In genomic region chr13:77891486-77891885, GRCh38 we compare ENCODE assay signal across 1 cellular context.
TF ChIP-seq lines count a peak whose summit lies in the region.

No MANE protein-coding gene starts in this region.

TF ChIP-seq in GM23338, 12 proteins besides CTCF, POLR2A, EP300 and RAD21 (continued from another document):
- TF ChIP-seq, protein P1, sequence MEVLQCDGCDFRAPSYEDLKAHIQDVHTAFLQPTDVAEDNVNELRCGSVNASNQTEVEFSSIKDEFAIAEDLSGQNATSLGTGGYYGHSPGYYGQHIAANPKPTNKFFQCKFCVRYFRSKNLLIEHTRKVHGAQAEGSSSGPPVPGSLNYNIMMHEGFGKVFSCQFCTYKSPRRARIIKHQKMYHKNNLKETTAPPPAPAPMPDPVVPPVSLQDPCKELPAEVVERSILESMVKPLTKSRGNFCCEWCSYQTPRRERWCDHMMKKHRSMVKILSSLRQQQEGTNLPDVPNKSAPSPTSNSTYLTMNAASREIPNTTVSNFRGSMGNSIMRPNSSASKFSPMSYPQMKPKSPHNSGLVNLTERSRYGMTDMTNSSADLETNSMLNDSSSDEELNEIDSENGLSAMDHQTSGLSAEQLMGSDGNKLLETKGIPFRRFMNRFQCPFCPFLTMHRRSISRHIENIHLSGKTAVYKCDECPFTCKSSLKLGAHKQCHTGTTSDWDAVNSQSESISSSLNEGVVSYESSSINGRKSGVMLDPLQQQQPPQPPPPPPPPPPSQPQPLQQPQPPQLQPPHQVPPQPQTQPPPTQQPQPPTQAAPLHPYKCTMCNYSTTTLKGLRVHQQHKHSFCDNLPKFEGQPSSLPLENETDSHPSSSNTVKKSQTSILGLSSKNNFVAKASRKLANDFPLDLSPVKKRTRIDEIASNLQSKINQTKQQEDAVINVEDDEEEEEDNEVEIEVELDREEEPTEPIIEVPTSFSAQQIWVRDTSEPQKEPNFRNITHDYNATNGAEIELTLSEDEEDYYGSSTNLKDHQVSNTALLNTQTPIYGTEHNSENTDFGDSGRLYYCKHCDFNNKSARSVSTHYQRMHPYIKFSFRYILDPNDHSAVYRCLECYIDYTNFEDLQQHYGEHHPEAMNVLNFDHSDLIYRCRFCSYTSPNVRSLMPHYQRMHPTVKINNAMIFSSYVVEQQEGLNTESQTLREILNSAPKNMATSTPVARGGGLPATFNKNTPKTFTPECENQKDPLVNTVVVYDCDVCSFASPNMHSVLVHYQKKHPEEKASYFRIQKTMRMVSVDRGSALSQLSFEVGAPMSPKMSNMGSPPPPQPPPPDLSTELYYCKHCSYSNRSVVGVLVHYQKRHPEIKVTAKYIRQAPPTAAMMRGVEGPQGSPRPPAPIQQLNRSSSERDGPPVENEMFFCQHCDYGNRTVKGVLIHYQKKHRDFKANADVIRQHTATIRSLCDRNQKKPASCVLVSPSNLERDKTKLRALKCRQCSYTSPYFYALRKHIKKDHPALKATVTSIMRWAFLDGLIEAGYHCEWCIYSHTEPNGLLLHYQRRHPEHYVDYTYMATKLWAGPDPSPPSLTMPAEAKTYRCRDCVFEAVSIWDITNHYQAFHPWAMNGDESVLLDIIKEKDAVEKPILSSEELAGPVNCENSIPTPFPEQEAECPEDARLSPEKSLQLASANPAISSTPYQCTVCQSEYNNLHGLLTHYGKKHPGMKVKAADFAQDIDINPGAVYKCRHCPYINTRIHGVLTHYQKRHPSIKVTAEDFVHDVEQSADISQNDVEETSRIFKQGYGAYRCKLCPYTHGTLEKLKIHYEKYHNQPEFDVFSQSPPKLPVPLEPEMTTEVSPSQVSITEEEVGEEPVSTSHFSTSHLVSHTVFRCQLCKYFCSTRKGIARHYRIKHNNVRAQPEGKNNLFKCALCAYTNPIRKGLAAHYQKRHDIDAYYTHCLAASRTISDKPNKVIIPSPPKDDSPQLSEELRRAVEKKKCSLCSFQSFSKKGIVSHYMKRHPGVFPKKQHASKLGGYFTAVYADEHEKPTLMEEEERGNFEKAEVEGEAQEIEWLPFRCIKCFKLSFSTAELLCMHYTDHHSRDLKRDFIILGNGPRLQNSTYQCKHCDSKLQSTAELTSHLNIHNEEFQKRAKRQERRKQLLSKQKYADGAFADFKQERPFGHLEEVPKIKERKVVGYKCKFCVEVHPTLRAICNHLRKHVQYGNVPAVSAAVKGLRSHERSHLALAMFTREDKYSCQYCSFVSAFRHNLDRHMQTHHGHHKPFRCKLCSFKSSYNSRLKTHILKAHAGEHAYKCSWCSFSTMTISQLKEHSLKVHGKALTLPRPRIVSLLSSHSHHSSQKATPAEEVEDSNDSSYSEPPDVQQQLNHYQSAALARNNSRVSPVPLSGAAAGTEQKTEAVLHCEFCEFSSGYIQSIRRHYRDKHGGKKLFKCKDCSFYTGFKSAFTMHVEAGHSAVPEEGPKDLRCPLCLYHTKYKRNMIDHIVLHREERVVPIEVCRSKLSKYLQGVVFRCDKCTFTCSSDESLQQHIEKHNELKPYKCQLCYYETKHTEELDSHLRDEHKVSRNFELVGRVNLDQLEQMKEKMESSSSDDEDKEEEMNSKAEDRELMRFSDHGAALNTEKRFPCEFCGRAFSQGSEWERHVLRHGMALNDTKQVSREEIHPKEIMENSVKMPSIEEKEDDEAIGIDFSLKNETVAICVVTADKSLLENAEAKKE (CRISPR knock-in tag; IDR thresholded peaks at IDR 0.05), result no peak
- TF ChIP-seq ETS1 (IDR thresholded peaks at IDR 0.05) (no peak), STAT1 (IDR thresholded peaks at IDR 0.05; ENCODE audit: unreplicated experiment) (no peak), POLR2AphosphoS5 (IDR thresholded peaks at IDR 0.05; ENCODE audit: low read depth) (no peak), EZH2 (IDR thresholded peaks at IDR 0.05; ENCODE audit: low read depth, unreplicated experiment) (no peak), JUNB (IDR thresholded peaks at IDR 0.05; ENCODE audit: unreplicated experiment) (no peak)
- TF ChIP-seq, protein P2, sequence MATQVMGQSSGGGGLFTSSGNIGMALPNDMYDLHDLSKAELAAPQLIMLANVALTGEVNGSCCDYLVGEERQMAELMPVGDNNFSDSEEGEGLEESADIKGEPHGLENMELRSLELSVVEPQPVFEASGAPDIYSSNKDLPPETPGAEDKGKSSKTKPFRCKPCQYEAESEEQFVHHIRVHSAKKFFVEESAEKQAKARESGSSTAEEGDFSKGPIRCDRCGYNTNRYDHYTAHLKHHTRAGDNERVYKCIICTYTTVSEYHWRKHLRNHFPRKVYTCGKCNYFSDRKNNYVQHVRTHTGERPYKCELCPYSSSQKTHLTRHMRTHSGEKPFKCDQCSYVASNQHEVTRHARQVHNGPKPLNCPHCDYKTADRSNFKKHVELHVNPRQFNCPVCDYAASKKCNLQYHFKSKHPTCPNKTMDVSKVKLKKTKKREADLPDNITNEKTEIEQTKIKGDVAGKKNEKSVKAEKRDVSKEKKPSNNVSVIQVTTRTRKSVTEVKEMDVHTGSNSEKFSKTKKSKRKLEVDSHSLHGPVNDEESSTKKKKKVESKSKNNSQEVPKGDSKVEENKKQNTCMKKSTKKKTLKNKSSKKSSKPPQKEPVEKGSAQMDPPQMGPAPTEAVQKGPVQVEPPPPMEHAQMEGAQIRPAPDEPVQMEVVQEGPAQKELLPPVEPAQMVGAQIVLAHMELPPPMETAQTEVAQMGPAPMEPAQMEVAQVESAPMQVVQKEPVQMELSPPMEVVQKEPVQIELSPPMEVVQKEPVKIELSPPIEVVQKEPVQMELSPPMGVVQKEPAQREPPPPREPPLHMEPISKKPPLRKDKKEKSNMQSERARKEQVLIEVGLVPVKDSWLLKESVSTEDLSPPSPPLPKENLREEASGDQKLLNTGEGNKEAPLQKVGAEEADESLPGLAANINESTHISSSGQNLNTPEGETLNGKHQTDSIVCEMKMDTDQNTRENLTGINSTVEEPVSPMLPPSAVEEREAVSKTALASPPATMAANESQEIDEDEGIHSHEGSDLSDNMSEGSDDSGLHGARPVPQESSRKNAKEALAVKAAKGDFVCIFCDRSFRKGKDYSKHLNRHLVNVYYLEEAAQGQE (IDR thresholded peaks at IDR 0.05; ENCODE audit: unreplicated experiment), result no peak
